Comparison of ENCODE assay signal across 8 cellular contexts in genomic region chr12:9411616-9412268, GRCh38.
A peak's percentile ranks its signal among the peaks of the same experiment; 100 is the strongest.
DNase-seq lines count a peak whose midpoint lies in the region; ATAC-seq, FAIRE-seq and TF ChIP-seq lines count a peak whose summit lies in the region.
"Not testable (repeated sequence)": the region's sequence is repeated elsewhere in the genome, so short reads cannot be mapped to it uniquely, and the experiment has no call there.

No MANE protein-coding gene starts in this region.

- H3K9me3 ChIP-seq in CD4-positive, alpha-beta T cell (ENCODE audit: control insufficient read depth, low read length) = not testable (repeated sequence)

- H3K27ac ChIP-seq in CD4-positive, alpha-beta T cell (ENCODE audit: low read depth, low read length) = not testable (repeated sequence)

- peak overlapping the region; percentile 63 for H3K27ac Mint-ChIP-seq in CD4-positive, alpha-beta T cell
- peak overlapping the region; percentile 39 for H3K27ac Mint-ChIP-seq in activated CD4-positive, alpha-beta T cell treated with anti-CD3 and anti-CD28 coated beads, Interleukin-2, amount 10 ng/mL, durations not matched to agents 7 days and 5 days
- H3K27ac Mint-ChIP-seq in neural crest cell (ENCODE audit: unreplicated experiment) = peak overlapping the region; percentile 67

- not testable (repeated sequence) for H3K4me3 ChIP-seq in epithelial cell of esophagus (ENCODE audit: low read length)

- ATAC-seq in CD4-positive, alpha-beta T cell (ENCODE audit: poor library complexity) = peak; percentile 26
- ATAC-seq in HG02870 (IDR thresholded peaks at IDR 0.05; ENCODE audit: unreplicated experiment) = peak; percentile 50

- not testable (repeated sequence) for H3K9me3 Mint-ChIP-seq in CD4-positive, alpha-beta T cell; activated CD4-positive, alpha-beta T cell treated with anti-CD3 and anti-CD28 coated beads, Interleukin-2, amount 10 ng/mL, durations not matched to agents 7 days and 5 days; neural crest cell

- CTCF ChIA-PET in CD4-positive, alpha-beta T cell (lab: Charles Lee); activated CD4-positive, alpha-beta T cell treated with anti-CD3 and anti-CD28 coated beads, Interleukin-2, amount 10 ng/mL, durations not matched to agents 7 days and 5 days (lab: Charles Lee): not testable (repeated sequence)

- not testable (repeated sequence) for TF ChIP-seq CTCF in CD4-positive, alpha-beta T cell (IDR thresholded peaks at IDR 0.05); epithelial cell of esophagus (IDR thresholded peaks at IDR 0.05; ENCODE audit: insufficient read depth, low read depth, low read length, missing control alignments); neural crest cell (conservative IDR thresholded peaks at IDR 0.05)

- not testable (repeated sequence) for DNase-seq in CD4-positive, alpha-beta T cell; GM12892 (ENCODE audit: insufficient read length); activated CD4-positive, alpha-beta T cell treated with anti-CD3 and anti-CD28 coated beads, Interleukin-2, amount 10 ng/mL, durations not matched to agents 7 days and 5 days; neural crest cell (ENCODE audit: low read depth, low spot score)
- DNase-seq in NCI-H2029 treated with DMSO at 0.1 percent for 48 hours (lab: John Stamatoyannopoulos, UW) (peak; percentile 52), epithelial cell of esophagus (ENCODE audit: low read depth) (peak; percentile 83), kidney tubule cell (ENCODE audit: low spot score) (peak; percentile 75)

- H3K4me1 Mint-ChIP-seq in CD4-positive, alpha-beta T cell (ENCODE audit: low read depth) = peaks cover 25% of the 10 kb centered on the region
- H3K4me1 Mint-ChIP-seq in activated CD4-positive, alpha-beta T cell treated with anti-CD3 and anti-CD28 coated beads, Interleukin-2, amount 10 ng/mL, durations not matched to agents 7 days and 5 days = peaks cover 19% of the 10 kb centered on the region
- H3K4me1 Mint-ChIP-seq in neural crest cell = peaks cover 18% of the 10 kb centered on the region

- POLR2A ChIA-PET in CD4-positive, alpha-beta T cell (lab: Charles Lee); activated CD4-positive, alpha-beta T cell treated with anti-CD3 and anti-CD28 coated beads, Interleukin-2, amount 10 ng/mL, durations not matched to agents 7 days and 5 days (lab: Charles Lee): not testable (repeated sequence)

- not testable (repeated sequence) for H3K36me3 Mint-ChIP-seq in CD4-positive, alpha-beta T cell (ENCODE audit: low read depth); neural crest cell (ENCODE audit: low read depth)
- H3K36me3 Mint-ChIP-seq in activated CD4-positive, alpha-beta T cell treated with anti-CD3 and anti-CD28 coated beads, Interleukin-2, amount 10 ng/mL, durations not matched to agents 7 days and 5 days (ENCODE audit: low read depth) = peaks cover 12% of the 10 kb centered on the region

- intact Hi-C loops in CD4-positive, alpha-beta T cell (cut with DNase I, micrococcal nuclease) = not testable (repeated sequence)

- not testable (repeated sequence) for H3K27me3 Mint-ChIP-seq in CD4-positive, alpha-beta T cell; activated CD4-positive, alpha-beta T cell treated with anti-CD3 and anti-CD28 coated beads, Interleukin-2, amount 10 ng/mL, durations not matched to agents 7 days and 5 days; neural crest cell (ENCODE audit: low read depth)

- H3K4me3 Mint-ChIP-seq in CD4-positive, alpha-beta T cell; activated CD4-positive, alpha-beta T cell treated with anti-CD3 and anti-CD28 coated beads, Interleukin-2, amount 10 ng/mL, durations not matched to agents 7 days and 5 days; neural crest cell: not testable (repeated sequence)

- not testable (repeated sequence) for H3K27me3 ChIP-seq in CD4-positive, alpha-beta T cell (ENCODE audit: control insufficient read depth, insufficient read depth, low read length)

- TF ChIP-seq POLR2A in GM12892 (IDR thresholded peaks at IDR 0.05; ENCODE audit: low read depth, low read length) = not testable (repeated sequence)

- FAIRE-seq in GM12892 (lab: Jason Lieb, UNC) = peak; percentile 24
